13 cellular contexts compared by ENCODE assay signal in the genomic region with DNA sequence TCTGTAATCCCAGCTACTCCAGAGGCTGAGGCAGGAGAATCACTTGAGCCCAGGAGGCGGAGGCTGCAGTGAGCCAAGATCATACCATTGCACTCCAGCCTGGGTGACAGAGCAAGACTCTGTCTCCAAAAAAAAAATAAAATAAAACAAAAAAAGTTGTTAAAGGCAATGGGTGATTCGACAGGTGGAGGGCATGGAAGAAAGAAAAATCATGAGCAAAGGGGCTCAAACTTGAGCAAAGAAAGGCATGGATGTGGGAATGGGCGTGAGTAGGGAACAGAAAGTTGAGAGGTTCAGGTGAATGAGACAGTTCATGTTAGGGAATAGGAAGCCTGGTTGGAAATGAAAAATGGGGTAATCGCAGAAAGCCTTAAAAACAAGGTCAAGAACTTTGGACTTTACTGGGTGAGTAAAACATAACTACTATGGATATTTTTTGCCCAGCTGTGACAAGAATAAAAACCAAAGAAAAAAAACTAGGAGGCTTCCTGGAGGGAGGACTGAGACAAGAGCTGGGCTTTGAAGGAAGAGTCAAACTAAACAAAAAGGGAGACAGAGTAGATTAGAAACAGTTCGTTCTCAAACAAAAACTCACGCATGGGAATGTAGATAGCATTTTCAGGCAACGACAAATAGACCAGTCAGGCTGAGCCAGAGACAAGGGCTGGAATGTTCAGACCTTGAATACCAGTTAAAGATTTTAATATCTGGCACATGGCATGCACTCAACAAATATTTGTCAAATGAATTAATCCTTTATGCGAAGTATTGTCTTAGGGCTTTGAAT. TPM values are rescaled to one million over a fixed set of nuclear protein-coding genes. Genes with fewer than 3 reads are reported as not detected.
DNase-seq lines count a peak whose midpoint lies in the region; ATAC-seq, FAIRE-seq and TF ChIP-seq lines count a peak whose summit lies in the region.
"Had no signal": no experiment of that assay in that cellular context is flagged by ENCODE, and none has a peak within 500 bp of the region (broad histone marks: within the 10 kb centered on the region; RNA-seq: fewer than 3 reads in every experiment).

No MANE protein-coding gene starts in this region.

- H2AFZ ChIP-seq in K562 (ENCODE audit: low read depth, low read length) = peak overlapping the region; percentile 56

- peaks cover 13% of the 10 kb centered on the region for H3K4me1 Mint-ChIP-seq in activated CD4-positive, alpha-beta T cell treated with anti-CD3 and anti-CD28 coated beads, Interleukin-2, amount 10 ng/mL, durations not matched to agents 7 days and 5 days

- H3K9me1 ChIP-seq in K562 (ENCODE audit: control insufficient read depth, insufficient read depth, low read length) = no peaks in the 10 kb centered on the region

- H3K27ac ChIP-seq in K562 (ENCODE audit: extremely low read depth, low read depth, low read length) (peak overlapping the region; percentile 71; the same call in 2 of the 3 replicates), layer of hippocampus (ENCODE audit: low read depth, low read length) (peak overlapping the region; percentile 13), suprapubic skin (peak overlapping the region; percentile 1), SJCRH30 (no peak overlapping the region)
- H3K27ac ChIP-seq: SJSA1 had no signal

- DNase-seq in activated CD4-positive, alpha-beta T cell treated with anti-CD3 and anti-CD28 coated beads, Interleukin-2, amount 10 ng/mL, durations not matched to agents 7 days and 5 days = no peak
- no peak for DNase-seq in activated CD4-positive, alpha-beta T cell treated with anti-CD3 and anti-CD28 coated beads, Interleukin-2, amount 50 U/mL, for 48 hours
- peak in 1 of 4 experiments; percentile 56 for DNase-seq in K562 (ENCODE audit: extremely low read depth in 1 of 4, low spot score in 3 of 4)
- no peak for DNase-seq in suprapubic skin (ENCODE audit: low spot score in 2 of 2)
- DNase-seq in NCI-H187 treated with DMSO at 0.1 percent for 48 hours (lab: John Stamatoyannopoulos, UW) = no peak
- DNase-seq in SJCRH30 = no peak
- DNase-seq: NCI-H1694; stimulated activated CD4-positive, alpha-beta T cell treated with anti-CD3 and anti-CD28 coated beads, Interleukin-4, amount 100 ng/mL, for 1 hour had no signal

- FAIRE-seq in K562 (lab: Jason Lieb, UNC) = peak; percentile 73
- FAIRE-seq: GM12878, urothelium cell line had no signal

- no peaks in the 10 kb centered on the region for H3K27me3 ChIP-seq in K562 (ENCODE audit: control insufficient read depth in 2 of 2, insufficient read depth in 2 of 2, low read length in 2 of 2)
- H3K27me3 ChIP-seq in layer of hippocampus (ENCODE audit: control insufficient read depth, insufficient read depth, low read length) = no peaks in the 10 kb centered on the region
- H3K27me3 ChIP-seq in suprapubic skin = no peaks in the 10 kb centered on the region
- H3K27me3 ChIP-seq in SJCRH30 = no peaks in the 10 kb centered on the region
- H3K27me3 ChIP-seq: SJSA1 had no signal

- peak overlapping the region in 1 of 2 experiments; percentile 31; a peak in 2 of 4 replicates for H3K9ac ChIP-seq in K562 (ENCODE audit: insufficient read depth in 1 of 2, low read depth in 2 of 2, low read length in 2 of 2)

- H3K36me3 ChIP-seq in K562 (ENCODE audit: control insufficient read depth, insufficient read depth, low read length) (peaks cover 12% of the 10 kb centered on the region), suprapubic skin (no peaks in the 10 kb centered on the region), SJCRH30 (0 out of 2 replicates have a peak, but pooled peaks cover 2% of the 10 kb centered on the region)

- peaks cover 3 to 14% of the 10 kb centered on the region in 2 experiments; a peak in 3 of 5 replicates for H3K4me1 ChIP-seq in K562 (replicated peaks in 1 of 2; ENCODE audit: control insufficient read depth in 2 of 2, insufficient read depth in 2 of 2, low read length in 2 of 2)
- peaks cover 9% of the 10 kb centered on the region for H3K4me1 ChIP-seq in suprapubic skin
- H3K4me1 ChIP-seq in SJCRH30 = no peaks in the 10 kb centered on the region
- H3K4me1 ChIP-seq: SJSA1 had no signal

- H3K4me3 ChIP-seq in K562 (no peak overlapping the region), suprapubic skin (no peak overlapping the region), SJCRH30 (no peak overlapping the region)
- H3K4me3 ChIP-seq: GM12878, SJSA1 had no signal

- no peak overlapping the region for H3K4me3 Mint-ChIP-seq in activated CD4-positive, alpha-beta T cell treated with anti-CD3 and anti-CD28 coated beads, Interleukin-2, amount 10 ng/mL, durations not matched to agents 7 days and 5 days

- H3K36me3 Mint-ChIP-seq in activated CD4-positive, alpha-beta T cell treated with anti-CD3 and anti-CD28 coated beads, Interleukin-2, amount 10 ng/mL, durations not matched to agents 7 days and 5 days (ENCODE audit: low read depth) = peaks cover 16% of the 10 kb centered on the region

- H3K27me3 Mint-ChIP-seq in activated CD4-positive, alpha-beta T cell treated with anti-CD3 and anti-CD28 coated beads, Interleukin-2, amount 10 ng/mL, durations not matched to agents 7 days and 5 days = no peaks in the 10 kb centered on the region

- no peaks in the 10 kb centered on the region for H3K9me3 ChIP-seq in K562 (replicated peaks; ENCODE audit: control insufficient read depth, insufficient read depth, low read depth, low read length)
- H3K9me3 ChIP-seq in suprapubic skin = no peaks in the 10 kb centered on the region
- H3K9me3 ChIP-seq in SJCRH30 (replicated peaks) = no peaks in the 10 kb centered on the region
- H3K9me3 ChIP-seq: SJSA1 had no signal

- no peak for TF ChIP-seq CTCF in K562 (IDR thresholded peaks at IDR 0.05 in 2 of 3, conservative IDR thresholded peaks at IDR 0.05 in 1 of 3; ENCODE audit: insufficient read depth in 2 of 3, low read depth in 1 of 3, low read length in 3 of 3)
- TF ChIP-seq CTCF in suprapubic skin (IDR thresholded peaks at IDR 0.05) = no peak

- 33% methylated on average over 8 of the region's 8 CpGs for WGBS in K562 (ENCODE audit: insufficient coverage, low coverage, missing lambda C conversion rate)
- WGBS in suprapubic skin = 52% methylated on average over 8 of the region's 8 CpGs

- peak overlapping the region; percentile 23 for H3K4me2 ChIP-seq in K562 (ENCODE audit: insufficient read depth, low read length)

- no peaks in the 10 kb centered on the region for H3K9me3 Mint-ChIP-seq in activated CD4-positive, alpha-beta T cell treated with anti-CD3 and anti-CD28 coated beads, Interleukin-2, amount 10 ng/mL, durations not matched to agents 7 days and 5 days

- H3K79me2 ChIP-seq in K562 (ENCODE audit: control insufficient read depth, insufficient read depth, low read length) = peaks cover 14% of the 10 kb centered on the region; the same call in 2 of the 3 replicates

- in situ Hi-C loops in K562 (cut with MboI) = no loop called here

- CTCF ChIA-PET in activated CD4-positive, alpha-beta T cell treated with anti-CD3 and anti-CD28 coated beads, Interleukin-2, amount 10 ng/mL, durations not matched to agents 7 days and 5 days (lab: Charles Lee) = no interaction called here
- CTCF ChIA-PET in K562 (lab: Yijun Ruan, JAX; ENCODE audit: low intra/inter-chr PET ratio) = interaction anchor here (1.0 kb wide), 1 partner anchor 115 kb away, joined by 3 read pairs; no protein-coding TSS in a partner anchor

- no peaks in the 10 kb centered on the region for H4K20me1 ChIP-seq in K562 (replicated peaks; ENCODE audit: control insufficient read depth, insufficient read depth, low read length)

- H3K27ac Mint-ChIP-seq in activated CD4-positive, alpha-beta T cell treated with anti-CD3 and anti-CD28 coated beads, Interleukin-2, amount 10 ng/mL, durations not matched to agents 7 days and 5 days = peak overlapping the region; percentile 63

- ATAC-seq in K562 (peak; percentile 80), GM21526 (IDR thresholded peaks at IDR 0.05; ENCODE audit: low FRiP score, unreplicated experiment) (no peak)
- ATAC-seq: GM12878 had no signal

- intact Hi-C loops in K562 (cut with micrococcal nuclease) = no loop called here

- BruUV-seq in K562 (replicated peaks; lab: Mats Ljungman, UMichigan) = no TSS peak

- TF ChIP-seq RAD21 in K562 (CRISPR knock-in tag; conservative IDR thresholded peaks at IDR 0.05 in 1 of 2, IDR thresholded peaks at IDR 0.05 in 1 of 2) = no peak

- TF ChIP-seq POLR2A in K562 (conservative IDR thresholded peaks at IDR 0.05) = no peak
- TF ChIP-seq POLR2A in suprapubic skin (IDR thresholded peaks at IDR 0.05) = no peak

- POLR2A ChIA-PET in activated CD4-positive, alpha-beta T cell treated with anti-CD3 and anti-CD28 coated beads, Interleukin-2, amount 10 ng/mL, durations not matched to agents 7 days and 5 days (lab: Charles Lee) = no interaction called here
- POLR2A ChIA-PET in K562 (lab: Yijun Ruan, JAX) = interaction anchor here (1.0 kb wide), 1 partner anchor 79 kb away, joined by 3 read pairs; a partner anchor contains a TSS

- TF ChIP-seq EP300 in K562 (IDR thresholded peaks at IDR 0.05; ENCODE audit: low read length) = no peak; the same call in 1 of the 2 replicates
- no peak for TF ChIP-seq EP300 in suprapubic skin (IDR thresholded peaks at IDR 0.05)

RNA-seq across cellular contexts. Expression of a gene that starts 18.8 kb away (rescaled TPM):
- total RNA-seq in activated CD4-positive, alpha-beta T cell treated with anti-CD3 and anti-CD28 coated beads, Interleukin-2, amount 10 ng/mL, durations not matched to agents 7 days and 5 days = 10 to 100 TPM; 50.3 to 50.7 TPM
- 38.0 and 56.0 TPM in 2 replicates for total RNA-seq in K562 (2011; cell fraction: chromatin; rRNA removed; ENCODE audit: low replicate concordance)
- total RNA-seq in K562 (2011; cell fraction: nucleolus; rRNA removed) = 18.8 and 25.0 TPM in 2 replicates
- total RNA-seq in K562 (2011; cell fraction: nucleoplasm; rRNA removed) = 39.9 and 61.8 TPM in 2 replicates
- total RNA-seq in K562 (2014; rRNA removed) (45.0 and 52.8 TPM in 2 replicates), K562 (2014; rRNA removed; fragmentation: Illumina TruSeq; extraction: Trizol) (32.6 and 33.1 TPM in 2 replicates), K562 (2015; rRNA removed; fragmentation: Illumina TruSeq; extraction: Trizol) (30.8 and 34.1 TPM in 2 replicates), K562 (2021) (31.2 and 32.4 TPM in 2 replicates), suprapubic skin (10 to 100 TPM; 32.0 to 41.8 (median 37.4) TPM)
- polyA plus RNA-seq in K562 (2011; rRNA removed) (39.1 and 43.2 TPM in 2 replicates), K562 (2014; fragmentation: Illumina TruSeq; extraction: Trizol) (36.0 and 37.7 TPM in 2 replicates), K562 (2014; fragmentation: Nextera tagmentation; extraction: Ambion mirVana) (10 to 100 TPM; 29.0 to 32.6 TPM), K562 (2014; rRNA removed) (46.3 and 51.3 TPM in 2 replicates)
- 25.0 and 32.4 TPM in 2 replicates for polyA plus RNA-seq in K562 (2011; cell fraction: cytosol; rRNA removed)
- polyA plus RNA-seq in K562 (2011; cell fraction: nucleus; rRNA removed) = 15.6 and 20.7 TPM in 2 replicates
- polyA plus RNA-seq in K562 (2012) = 33.1 and 34.2 TPM in 2 replicates
- 18.3 and 18.9 TPM in 2 replicates for polyA minus RNA-seq in K562 (2011; rRNA and poly(A)+ RNA removed)
- 12.5 and 12.7 TPM in 2 replicates for polyA minus RNA-seq in K562 (2011; cell fraction: cytosol; rRNA and poly(A)+ RNA removed)
- polyA minus RNA-seq in K562 (2011; cell fraction: nucleus; rRNA and poly(A)+ RNA removed) = 7.0 and 13.3 TPM in 2 replicates
- total RNA-seq in SJCRH30 (2014; rRNA removed; shearing (Covaris generic)) = 24.0 and 25.6 TPM in 2 replicates

RNA-seq across cellular contexts. Expression of a gene that starts 22.0 kb away (rescaled TPM):
- total RNA-seq in activated CD4-positive, alpha-beta T cell treated with anti-CD3 and anti-CD28 coated beads, Interleukin-2, amount 10 ng/mL, durations not matched to agents 7 days and 5 days = 100 to 1,000 TPM; 766 to 771 TPM
- total RNA-seq in K562 (2011; cell fraction: chromatin; rRNA removed; ENCODE audit: low replicate concordance) = 62.2 and 79.1 TPM in 2 replicates
- 35.8 and 47.0 TPM in 2 replicates for total RNA-seq in K562 (2011; cell fraction: nucleolus; rRNA removed)
- 36.1 and 38.3 TPM in 2 replicates for total RNA-seq in K562 (2011; cell fraction: nucleoplasm; rRNA removed)
- 6.2 and 7.6 TPM in 2 replicates for total RNA-seq in K562 (2014; rRNA removed)
- 8.2 and 8.4 TPM in 2 replicates for total RNA-seq in K562 (2014; rRNA removed; fragmentation: Illumina TruSeq; extraction: Trizol)
- total RNA-seq in K562 (2015; rRNA removed; fragmentation: Illumina TruSeq; extraction: Trizol) = 5.3 and 6.0 TPM in 2 replicates
- 11.0 and 11.1 TPM in 2 replicates for total RNA-seq in K562 (2021)
- polyA plus RNA-seq in K562 (2011; rRNA removed) = 5.8 and 10.7 TPM in 2 replicates
- polyA plus RNA-seq in K562 (2011; cell fraction: cytosol; rRNA removed) = 5.8 and 7.2 TPM in 2 replicates
- polyA plus RNA-seq in K562 (2011; cell fraction: nucleus; rRNA removed) = 71.2 and 80.8 TPM in 2 replicates
- polyA plus RNA-seq in K562 (2012) = 9.1 and 13.8 TPM in 2 replicates
- 9.3 and 10.1 TPM in 2 replicates for polyA plus RNA-seq in K562 (2014; fragmentation: Illumina TruSeq; extraction: Trizol)
- 1 to 10 TPM; 3.4 to 4.7 TPM for polyA plus RNA-seq in K562 (2014; fragmentation: Nextera tagmentation; extraction: Ambion mirVana)
- 12.4 and 13.8 TPM in 2 replicates for polyA plus RNA-seq in K562 (2014; rRNA removed)
- polyA minus RNA-seq in K562 (2011; rRNA and poly(A)+ RNA removed) = 11.4 and 13.3 TPM in 2 replicates
- 9.3 and 12.8 TPM in 2 replicates for polyA minus RNA-seq in K562 (2011; cell fraction: cytosol; rRNA and poly(A)+ RNA removed)
- polyA minus RNA-seq in K562 (2011; cell fraction: nucleus; rRNA and poly(A)+ RNA removed) = 14.4 and 33.1 TPM in 2 replicates
- total RNA-seq in suprapubic skin = 100 to 1,000 TPM; 185 to 556 (median 198) TPM
- 3.7 and 4.4 TPM in 2 replicates for total RNA-seq in SJCRH30 (2014; rRNA removed; shearing (Covaris generic))

RNA-seq across cellular contexts. Expression of a gene that starts 56.9 kb away (rescaled TPM):
- total RNA-seq in activated CD4-positive, alpha-beta T cell treated with anti-CD3 and anti-CD28 coated beads, Interleukin-2, amount 10 ng/mL, durations not matched to agents 7 days and 5 days = under 1 TPM in 1 of 2 experiments, not detected in 1; 0.37 TPM
- total RNA-seq in K562 (2011; cell fraction: chromatin; rRNA removed; ENCODE audit: low replicate concordance) = 2.5 and 8.4 TPM in 2 replicates
- total RNA-seq in K562 (2011; cell fraction: nucleolus; rRNA removed) = 3.4 and 4.2 TPM in 2 replicates
- 5.3 and 6.1 TPM in 2 replicates for total RNA-seq in K562 (2011; cell fraction: nucleoplasm; rRNA removed)
- total RNA-seq in K562 (2014; rRNA removed) (0.36 and 0.78 TPM in 2 replicates), K562 (2014; rRNA removed; fragmentation: Illumina TruSeq; extraction: Trizol) (0.96 and 1.1 TPM in 2 replicates), K562 (2015; rRNA removed; fragmentation: Illumina TruSeq; extraction: Trizol) (0.54 and 0.72 TPM in 2 replicates), K562 (2021) (0.96 and 0.98 TPM in 2 replicates), suprapubic skin (100 to 1,000 TPM in 1 of 4 donors, 10 to 100 TPM in 3; 54.4 to 188 (median 71.7) TPM)
- polyA plus RNA-seq in K562 (2011; rRNA removed) (2.0 and 2.8 TPM in 2 replicates), K562 (2014; fragmentation: Illumina TruSeq; extraction: Trizol) (1.4 and 1.9 TPM in 2 replicates), K562 (2014; fragmentation: Nextera tagmentation; extraction: Ambion mirVana) (under 1 TPM; 0.39 to 0.68 TPM), K562 (2014; rRNA removed) (1.1 and 2.5 TPM in 2 replicates)
- polyA plus RNA-seq in K562 (2011; cell fraction: cytosol; rRNA removed) = 2.1 and 2.8 TPM in 2 replicates
- polyA plus RNA-seq in K562 (2011; cell fraction: nucleus; rRNA removed) = 9.6 and 10.1 TPM in 2 replicates
- polyA plus RNA-seq in K562 (2012) = 0.81 and 1.9 TPM in 2 replicates
- 1.5 and 1.6 TPM in 2 replicates for polyA minus RNA-seq in K562 (2011; rRNA and poly(A)+ RNA removed)
- not detected in 2 replicates for polyA minus RNA-seq in K562 (2011; cell fraction: cytosol; rRNA and poly(A)+ RNA removed)
- polyA minus RNA-seq in K562 (2011; cell fraction: nucleus; rRNA and poly(A)+ RNA removed) = 1.2 and 1.6 TPM in 2 replicates
- total RNA-seq in SJCRH30 (2014; rRNA removed; shearing (Covaris generic)) = 1.2 and 1.3 TPM in 2 replicates

RNA-seq across cellular contexts. Expression of a gene that starts 57.7 kb away (rescaled TPM):
- 100 to 1,000 TPM in 1 of 2 experiments, 10 to 100 TPM in 1; 96.6 to 106 TPM for total RNA-seq in activated CD4-positive, alpha-beta T cell treated with anti-CD3 and anti-CD28 coated beads, Interleukin-2, amount 10 ng/mL, durations not matched to agents 7 days and 5 days
- total RNA-seq in K562 (2011; cell fraction: chromatin; rRNA removed; ENCODE audit: low replicate concordance) = 59.4 and 105 TPM in 2 replicates
- total RNA-seq in K562 (2011; cell fraction: nucleolus; rRNA removed) = 83.6 and 91.2 TPM in 2 replicates
- 82.4 and 85.6 TPM in 2 replicates for total RNA-seq in K562 (2011; cell fraction: nucleoplasm; rRNA removed)
- total RNA-seq in K562 (2014; rRNA removed) (83.6 and 101 TPM in 2 replicates), K562 (2014; rRNA removed; fragmentation: Illumina TruSeq; extraction: Trizol) (96.5 and 116 TPM in 2 replicates), K562 (2015; rRNA removed; fragmentation: Illumina TruSeq; extraction: Trizol) (106 and 111 TPM in 2 replicates), K562 (2021) (110 and 133 TPM in 2 replicates), suprapubic skin (10 to 100 TPM; 18.4 to 33.2 (median 28.6) TPM)
- polyA plus RNA-seq in K562 (2011; rRNA removed) (200 and 213 TPM in 2 replicates), K562 (2014; fragmentation: Illumina TruSeq; extraction: Trizol) (129 and 166 TPM in 2 replicates), K562 (2014; fragmentation: Nextera tagmentation; extraction: Ambion mirVana) (10 to 100 TPM; 17.4 to 26.4 TPM), K562 (2014; rRNA removed) (109 and 114 TPM in 2 replicates)
- 130 and 203 TPM in 2 replicates for polyA plus RNA-seq in K562 (2011; cell fraction: cytosol; rRNA removed)
- 271 and 421 TPM in 2 replicates for polyA plus RNA-seq in K562 (2011; cell fraction: nucleus; rRNA removed)
- 106 and 139 TPM in 2 replicates for polyA plus RNA-seq in K562 (2012)
- 58.7 and 86.0 TPM in 2 replicates for polyA minus RNA-seq in K562 (2011; rRNA and poly(A)+ RNA removed)
- polyA minus RNA-seq in K562 (2011; cell fraction: cytosol; rRNA and poly(A)+ RNA removed) = 48.2 and 82.6 TPM in 2 replicates
- 31.2 and 44.9 TPM in 2 replicates for polyA minus RNA-seq in K562 (2011; cell fraction: nucleus; rRNA and poly(A)+ RNA removed)
- total RNA-seq in SJCRH30 (2014; rRNA removed; shearing (Covaris generic)) = 99.6 and 106 TPM in 2 replicates

Comparison
In these comparisons a context has a peak if more than half of its experiments do, and no peak if none do; other contexts are left out.
1. RNA of a gene that starts 56.9 kb away (total RNA-seq): 54.4 to 188 TPM in suprapubic skin; 1.2 to 1.3 TPM in SJCRH30, 0.36 to 8.4 TPM in K562 and 0.37 TPM in activated CD4-positive, alpha-beta T cell treated with anti-CD3 and anti-CD28 coated beads, Interleukin-2, amount 10 ng/mL, durations not matched to agents 7 days and 5 days; every median in the first group is over 4 times any median in the second.